ENCODE assay signal across 15 cellular contexts in genomic region chr14:104937161-104937560, GRCh38. TPM values are rescaled to one million over a fixed set of nuclear protein-coding genes. Genes with fewer than 3 reads are reported as not detected.
"Had no signal": no experiment of that assay in that cellular context is flagged by ENCODE, and none has a peak within 500 bp of the region (broad histone marks: within the 10 kb centered on the region; RNA-seq: fewer than 3 reads in every experiment).

No MANE protein-coding gene starts in this region.

- DNase-seq: activated CD4-positive, alpha-beta T cell treated with anti-CD3 and anti-CD28 coated beads, Interleukin-2, amount 10 ng/mL, durations not matched to agents 7 days and 5 days; activated CD8-positive, alpha-beta memory T cell treated with anti-CD3 and anti-CD28 coated beads, Interleukin-2, amount 50 U/mL, for 48 hours; activated CD8-positive, alpha-beta T cell treated with anti-CD3 and anti-CD28 coated beads, Interleukin-2, amount 10 ng/mL, durations not matched to agents 7 days and 5 days; activated naive CD4-positive, alpha-beta T cell treated with Interleukin-2 at 50 U/mL for 16 hours; activated naive CD8-positive, alpha-beta T cell treated with anti-CD3 and anti-CD28 coated beads, Interleukin-2, amount 50 U/mL, for 24 hours; brain microvascular endothelial cell; central memory CD4-positive, alpha-beta T cell; left lung; stimulated activated CD4-positive, alpha-beta T cell treated with anti-CD3 and anti-CD28 coated beads, Interleukin-2, amount 100 ng/mL, for 24 hours; stimulated activated naive CD4-positive, alpha-beta T cell treated with Interleukin-2 at 50 U/mL for 16 hours had no signal

- ATAC-seq: activated CD4-positive, CD25-positive, alpha-beta regulatory T cell treated with anti-CD3 and anti-CD28 coated beads, Interleukin-2, amount 50 U/mL, for 24 hours; activated CD8-positive, alpha-beta T cell treated with anti-CD3 and anti-CD28 coated beads, Interleukin-2, amount 10 ng/mL, durations not matched to agents 7 days and 5 days; activated naive CD8-positive, alpha-beta T cell treated with anti-CD3 and anti-CD28 coated beads, Interleukin-2, amount 50 U/mL, for 24 hours; foreskin keratinocyte; left lung had no signal

RNA-seq across cellular contexts. Expression of gene PLD4, which starts 12.5 kb away (rescaled TPM):
- total RNA-seq: activated CD4-positive, alpha-beta T cell treated with anti-CD3 and anti-CD28 coated beads, Interleukin-2, amount 10 ng/mL, durations not matched to agents 7 days and 5 days; activated CD8-positive, alpha-beta T cell treated with anti-CD3 and anti-CD28 coated beads, Interleukin-2, amount 10 ng/mL, durations not matched to agents 7 days and 5 days; endodermal cell; epithelial cell of proximal tubule; foreskin keratinocyte; lung microvascular endothelial cell had no signal

RNA-seq across cellular contexts. Expression of gene AHNAK2, which starts 41.0 kb away (rescaled TPM):
- total RNA-seq: activated CD4-positive, alpha-beta T cell treated with anti-CD3 and anti-CD28 coated beads, Interleukin-2, amount 10 ng/mL, durations not matched to agents 7 days and 5 days; activated CD8-positive, alpha-beta T cell treated with anti-CD3 and anti-CD28 coated beads, Interleukin-2, amount 10 ng/mL, durations not matched to agents 7 days and 5 days had no signal
